Comparison of ENCODE assay signal across 33 cellular contexts in the genomic region with DNA sequence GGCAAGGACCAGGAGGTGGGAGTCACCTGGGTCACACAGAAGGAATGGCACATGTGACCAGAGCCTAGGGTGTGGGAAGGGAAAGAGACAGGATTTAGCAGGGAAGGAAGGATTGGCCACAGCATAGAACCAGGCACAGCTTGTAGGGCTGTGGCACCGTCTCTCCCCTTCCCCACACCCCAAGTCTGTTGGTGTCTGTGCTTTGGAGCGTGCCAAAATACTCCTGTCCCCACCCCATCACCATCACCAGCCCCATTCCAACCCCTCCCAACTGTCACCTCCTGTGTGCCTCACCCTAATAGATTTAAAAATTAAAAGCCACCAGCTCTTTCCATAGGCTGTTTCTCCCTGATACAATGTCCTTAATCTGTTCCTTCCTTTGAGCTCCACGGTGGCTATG. TPM values are rescaled to one million over a fixed set of nuclear protein-coding genes. Genes with fewer than 3 reads are reported as not detected.
"Had no signal": no experiment of that assay in that cellular context is flagged by ENCODE, and none has a peak within 500 bp of the region (broad histone marks: within the 10 kb centered on the region; RNA-seq: fewer than 3 reads in every experiment).

No MANE protein-coding gene starts in this region.

- H3K4me3 ChIP-seq: gastrocnemius medialis, heart left ventricle, hepatocyte, left lung, lower lobe of right lung, stomach, thyroid gland had no signal

- FAIRE-seq: colon, kidney had no signal

- ATAC-seq: esophagus mucosa; gastrocnemius medialis; left lung; lower lobe of right lung; naive thymus-derived CD8-positive, alpha-beta T cell; sciatic nerve; stimulated activated effector memory CD8-positive, alpha-beta T cell treated with anti-CD3 and anti-CD28 coated beads, Interleukin-12 subunit alpha, Interleukin-12 subunit beta, amount 100 ng/mL, for 72 hours had no signal

- H3K27me3 ChIP-seq: gastrocnemius medialis, heart left ventricle, hepatocyte, left lung, stomach, thyroid gland had no signal

- H3K27ac ChIP-seq: epithelial cell of prostate, gastrocnemius medialis, heart left ventricle, hepatocyte, left lung, lower lobe of right lung, stomach, thyroid gland had no signal

- H3K4me1 ChIP-seq: left lung had no signal

- H3K79me2 ChIP-seq: hepatocyte had no signal

- DNase-seq: cerebellar nuclear complex; effector CD8-positive, alpha-beta T cell; endodermal cell; foreskin fibroblast; gastrocnemius medialis; heart left ventricle; kidney; left lung; lower lobe of right lung; naive thymus-derived CD8-positive, alpha-beta T cell; nephron progenitor cell; nucleus accumbens; retina; stimulated activated CD4-positive, alpha-beta T cell treated with anti-CD3 and anti-CD28 coated beads, Interleukin-2, amount 100 ng/mL, for 24 hours; stimulated activated CD4-positive, alpha-beta T cell treated with anti-CD3 and anti-CD28 coated beads, Interleukin-4, amount 100 ng/mL, for 24 hours; stimulated activated naive CD4-positive, alpha-beta T cell treated with Interleukin-2 at 50 U/mL for 16 hours; stomach; thyroid gland; trophoblast cell had no signal

- H3K9me3 ChIP-seq: gastrocnemius medialis, heart left ventricle, left lung, lower lobe of right lung, stomach, thyroid gland had no signal

- H3K4me2 ChIP-seq: hepatocyte had no signal

- H3K36me3 ChIP-seq: gastrocnemius medialis, heart left ventricle, left lung, lower lobe of right lung, stomach, thyroid gland had no signal

- H2AFZ ChIP-seq: hepatocyte had no signal

RNA-seq across cellular contexts. Expression of a gene that starts 18.2 kb away (rescaled TPM):
- total RNA-seq: myocyte, osteocyte had no signal

RNA-seq across cellular contexts. Expression of a gene that starts 49.7 kb away (rescaled TPM):
- total RNA-seq: endodermal cell; esophagus mucosa; gastrocnemius medialis; heart left ventricle; hepatocyte; kidney; left lung; lower lobe of right lung; mesenteric fat pad; myocyte; naive thymus-derived CD8-positive, alpha-beta T cell; osteocyte; pulmonary artery endothelial cell; sciatic nerve; skeletal muscle tissue; stomach; subcutaneous adipose tissue; temporal lobe; thyroid gland; urinary bladder had no signal
- polyA plus RNA-seq: heart left ventricle; hepatocyte; naive thymus-derived CD8-positive, alpha-beta T cell; stomach; urinary bladder had no signal
